ENCODE assay signal across 8 cellular contexts in genomic region chr19:38361633-38362075, GRCh38. TPM values are rescaled to one million over a fixed set of nuclear protein-coding genes. Genes with fewer than 3 reads are reported as not detected.
A peak's percentile ranks its signal among the peaks of the same experiment; 100 is the strongest.
DNase-seq lines count a peak whose midpoint lies in the region; ATAC-seq and TF ChIP-seq lines count a peak whose summit lies in the region.

No MANE protein-coding gene starts in this region.

- H3K4me2 ChIP-seq in SK-N-SH = peak overlapping the region; percentile 98

- H3K27ac ChIP-seq in SK-N-SH (ENCODE audit: low read depth in 2 of 2, low read length in 1 of 2) (peak overlapping the region in 1 of 2 experiments; percentile 85; a peak in 1 of 4 replicates), tibial artery (no peak overlapping the region)

- H3K36me3 ChIP-seq in SK-N-SH (replicated peaks in 1 of 2; ENCODE audit: control insufficient read depth in 1 of 2, insufficient read depth in 2 of 2, low read length in 1 of 2) (no peaks in the 10 kb centered on the region), tibial artery (no peaks in the 10 kb centered on the region)

- H3K4me1 Mint-ChIP-seq in activated naive CD8-positive, alpha-beta T cell (ENCODE audit: low read depth) = peaks cover 10% of the 10 kb centered on the region
- H3K4me1 Mint-ChIP-seq in osteocyte (ENCODE audit: unreplicated experiment) = peaks cover 11% of the 10 kb centered on the region

- TF ChIP-seq CTCF in SK-N-SH (IDR thresholded peaks at IDR 0.05) (peak; percentile 16; the same call in 1 of the 2 replicates), osteocyte (IDR thresholded peaks at IDR 0.05) (peak; percentile 10), tibial artery (IDR thresholded peaks at IDR 0.05) (peak; percentile 23 to 34)

- H3K27me3 Mint-ChIP-seq in activated naive CD8-positive, alpha-beta T cell = peaks cover 2% of the 10 kb centered on the region
- H3K27me3 Mint-ChIP-seq in osteocyte (ENCODE audit: unreplicated experiment) = peaks cover 29% of the 10 kb centered on the region

- H3K4me3 Mint-ChIP-seq in activated naive CD8-positive, alpha-beta T cell = peak overlapping the region; percentile 81
- peak overlapping the region; percentile 78 for H3K4me3 Mint-ChIP-seq in osteocyte (ENCODE audit: unreplicated experiment)

- H4K20me1 ChIP-seq in SK-N-SH (ENCODE audit: insufficient read depth) = no peaks in the 10 kb centered on the region

- POLR2A ChIA-PET in SK-N-SH (lab: Yijun Ruan, JAX) = interaction anchor here (0.5 to 2.1 kb wide), 5 partner anchors 13 to 669 kb away, joined by 3 to 17 read pairs (median 4); partner anchors contain the start of genes GGN, PSMD8 and SPRED3

- no peak overlapping the region for H3K27ac Mint-ChIP-seq in activated naive CD8-positive, alpha-beta T cell
- H3K27ac Mint-ChIP-seq in osteocyte (ENCODE audit: unreplicated experiment) = no peak overlapping the region

- no peaks in the 10 kb centered on the region for H3K9me2 ChIP-seq in SK-N-SH

- no peaks in the 10 kb centered on the region for H3K9me3 Mint-ChIP-seq in activated naive CD8-positive, alpha-beta T cell (ENCODE audit: low read depth)
- no peaks in the 10 kb centered on the region for H3K9me3 Mint-ChIP-seq in osteocyte (ENCODE audit: unreplicated experiment)

- H3K4me1 ChIP-seq in SK-N-SH (ENCODE audit: control insufficient read depth in 1 of 2, insufficient read depth in 2 of 2, low read depth in 1 of 2, low read length in 1 of 2) (peaks cover 0 to 10% of the 10 kb centered on the region in 2 experiments; a peak in 1 of 4 replicates), tibial artery (peaks cover 0 to 20% (median 17%) of the 10 kb centered on the region in 4 donors)

- 0% methylated on average over 13 of the region's 37 CpGs for WGBS in SK-N-SH (ENCODE audit: low lambda C conversion rate)

- H3K4me3 ChIP-seq in SK-N-SH (ENCODE audit: low read depth in 2 of 2, low read length in 1 of 2) (peak overlapping the region; percentile 58 to 89), tibial artery (peak overlapping the region; percentile 39 to 60)

- H3K36me3 Mint-ChIP-seq in activated naive CD8-positive, alpha-beta T cell = no peaks in the 10 kb centered on the region
- no peaks in the 10 kb centered on the region for H3K36me3 Mint-ChIP-seq in osteocyte (ENCODE audit: unreplicated experiment)

- no peak overlapping the region; the same call in 1 of the 2 replicates for H3K9ac ChIP-seq in SK-N-SH

- TF ChIP-seq EP300 in SK-N-SH (IDR thresholded peaks at IDR 0.05; ENCODE audit: borderline replicate concordance in 1 of 2, low read depth in 1 of 2, low read length in 1 of 2) = no peak

- peak; percentile 94 for ATAC-seq in Right ventricle myocardium superior (ENCODE audit: poor library complexity)

- TF ChIP-seq RAD21 in SK-N-SH (IDR thresholded peaks at IDR 0.05; ENCODE audit: low read length) = no peak

- no peaks in the 10 kb centered on the region for H3K79me2 ChIP-seq in SK-N-SH (ENCODE audit: insufficient read depth)

- CTCF ChIA-PET in SK-N-SH (lab: Yijun Ruan, JAX) = interaction anchor here (0.7 to 1.9 kb wide), 5 partner anchors 12 to 460 kb away, joined by 3 to 5 read pairs (median 3); partner anchors contain the start of gene FAM98C

- intact Hi-C loops in Right ventricle myocardium superior (cut with DNase I) (no loop called here), tibial artery (cut with DNase I; ENCODE audit: low total_unique reads) (no loop called here)

- H3K9me3 ChIP-seq in SK-N-SH = no peaks in the 10 kb centered on the region
- H3K9me3 ChIP-seq in tibial artery = no peaks in the 10 kb centered on the region

- H2AFZ ChIP-seq in SK-N-SH (ENCODE audit: low read depth) = peak overlapping the region; percentile 99

- H3F3A ChIP-seq in SK-N-SH (replicated peaks; ENCODE audit: insufficient read depth) = peaks cover 6% of the 10 kb centered on the region

- peak; percentile 61 to 64 for DNase-seq in NCI-H2081 (lab: John Stamatoyannopoulos, UW)
- no peak for DNase-seq in NCI-H2081 treated with DMSO at 0.1 percent for 48 hours (lab: John Stamatoyannopoulos, UW)
- DNase-seq in LoVo (ENCODE audit: low spot score) = peak; percentile 75
- DNase-seq in SK-N-SH = peak; percentile 97
- peak; percentile 85 for DNase-seq in Right ventricle myocardium superior
- DNase-seq in osteocyte (ENCODE audit: extremely low spot score, unreplicated experiment) = peak; percentile 85
- DNase-seq in tibial artery = peak; percentile 61 to 79

- H3K27me3 ChIP-seq in SK-N-SH (ENCODE audit: insufficient read depth) (peaks cover 36% of the 10 kb centered on the region), tibial artery (peaks cover 0 to 72% of the 10 kb centered on the region in 2 donors)

TF ChIP-seq in SK-N-SH, 30 proteins besides CTCF, POLR2A, EP300 and RAD21:
- no peak for TF ChIP-seq CHD2 (IDR thresholded peaks at IDR 0.05; ENCODE audit: low read length, partially characterized antibody)
- TF ChIP-seq MXI1 (IDR thresholded peaks at IDR 0.05; ENCODE audit: low read depth, low read length) = 0 out of 2 replicates have a peak, but pooled peaks have one; percentile 44
- TF ChIP-seq RCOR1 (IDR thresholded peaks at IDR 0.05; ENCODE audit: low read length) = 0 out of 2 replicates have a peak, but pooled peaks have one; percentile 7
- 0 out of 2 replicates have a peak, but pooled peaks have one; percentile 25 for TF ChIP-seq NRF1 (IDR thresholded peaks at IDR 0.05; ENCODE audit: low read depth, low read length)

RNA-seq across cellular contexts. Expression of gene PSMD8, which starts 12.7 kb away (rescaled TPM):
- 400 and 453 TPM in 2 replicates for polyA plus RNA-seq in SK-N-SH (2012; rRNA removed)
- 207 and 336 TPM in 2 replicates for polyA plus RNA-seq in SK-N-SH (2012; cell fraction: cytosol; rRNA removed)
- polyA plus RNA-seq in SK-N-SH (2012; cell fraction: nucleus; rRNA removed) = 110 and 206 TPM in 2 replicates
- 299 TPM for total RNA-seq in Right ventricle myocardium superior
- total RNA-seq in osteocyte = 162 and 166 TPM in 2 replicates

RNA-seq across cellular contexts. Expression of gene CATSPERG, which starts 26.0 kb away (rescaled TPM):
- 2.0 and 2.1 TPM in 2 replicates for polyA plus RNA-seq in SK-N-SH (2012; rRNA removed)
- 0.57 and 0.60 TPM in 2 replicates for polyA plus RNA-seq in SK-N-SH (2012; cell fraction: cytosol; rRNA removed)
- polyA plus RNA-seq in SK-N-SH (2012; cell fraction: nucleus; rRNA removed) = 10.1 and 11.7 TPM in 2 replicates
- total RNA-seq in Right ventricle myocardium superior (0.86 TPM), osteocyte (6.8 and 7.2 TPM in 2 replicates)

RNA-seq across cellular contexts. Expression of gene GGN, which starts 26.2 kb away (rescaled TPM):
- polyA plus RNA-seq in SK-N-SH (2012; rRNA removed) = 0.48 and 0.52 TPM in 2 replicates
- polyA plus RNA-seq in SK-N-SH (2012; cell fraction: cytosol; rRNA removed) = 0.37 and 0.63 TPM in 2 replicates
- polyA plus RNA-seq in SK-N-SH (2012; cell fraction: nucleus; rRNA removed) = 2.0 and 4.0 TPM in 2 replicates
- 0.27 TPM for total RNA-seq in Right ventricle myocardium superior
- 2.1 and 2.3 TPM in 2 replicates for total RNA-seq in osteocyte

RNA-seq across cellular contexts. Expression of gene SPRED3, which starts 26.8 kb away (rescaled TPM):
- polyA plus RNA-seq in SK-N-SH (2012; rRNA removed) = 10.5 and 11.1 TPM in 2 replicates
- polyA plus RNA-seq in SK-N-SH (2012; cell fraction: cytosol; rRNA removed) = 4.3 and 5.6 TPM in 2 replicates
- 50.6 and 58.3 TPM in 2 replicates for polyA plus RNA-seq in SK-N-SH (2012; cell fraction: nucleus; rRNA removed)
- total RNA-seq in Right ventricle myocardium superior = 0.40 TPM
- total RNA-seq in osteocyte = 5.9 and 6.0 TPM in 2 replicates

RNA-seq across cellular contexts. Expression of gene FAM98C, which starts 41.2 kb away (rescaled TPM):
- polyA plus RNA-seq in SK-N-SH (2012; rRNA removed) = 24.9 and 26.7 TPM in 2 replicates
- polyA plus RNA-seq in SK-N-SH (2012; cell fraction: cytosol; rRNA removed) = 10.6 and 16.0 TPM in 2 replicates
- 64.7 and 94.3 TPM in 2 replicates for polyA plus RNA-seq in SK-N-SH (2012; cell fraction: nucleus; rRNA removed)
- total RNA-seq in Right ventricle myocardium superior (10.5 TPM), osteocyte (19.4 and 22.7 TPM in 2 replicates)
